In genomic region chr9:128723866-128724743, GRCh38 we compare ENCODE assay signal across 1 cellular context.
A peak's percentile ranks its signal among the peaks of the same experiment; 100 is the strongest.
TF ChIP-seq lines count a peak whose summit lies in the region.

Gene ZDHHC12, minus strand, starts transcription at chr9:128724127. Its CDS starts 34 bp downstream, at chr9:128724093.

TF ChIP-seq in HepG2, 621 proteins besides CTCF, POLR2A, EP300 and RAD21 (continued from another document):
- 0 out of 2 replicates have a peak, but pooled peaks have one; percentile 66 for TF ChIP-seq ZNF136 (CRISPR knock-in tag; IDR thresholded peaks at IDR 0.05; ENCODE audit: low read depth)
- no peak for TF ChIP-seq ZSCAN20 (CRISPR knock-in tag; IDR thresholded peaks at IDR 0.05; ENCODE audit: borderline replicate concordance)
- no peak for TF ChIP-seq ZBTB21 (CRISPR knock-in tag; IDR thresholded peaks at IDR 0.05)
- peak; percentile 90 for TF ChIP-seq PHF8 (CRISPR knock-in tag; IDR thresholded peaks at IDR 0.05)
- no peak for TF ChIP-seq ZNF543 (CRISPR knock-in tag; IDR thresholded peaks at IDR 0.05)
- no peak for TF ChIP-seq KDM6A (CRISPR knock-in tag; IDR thresholded peaks at IDR 0.05; ENCODE audit: low read depth)
- 0 out of 2 replicates have a peak, but pooled peaks have one; percentile 70 for TF ChIP-seq ZNF770 (CRISPR knock-in tag; IDR thresholded peaks at IDR 0.05)
- TF ChIP-seq NR1H2 (CRISPR knock-in tag; IDR thresholded peaks at IDR 0.05; ENCODE audit: borderline replicate concordance, low read depth), result no peak
